In the genomic region with DNA sequence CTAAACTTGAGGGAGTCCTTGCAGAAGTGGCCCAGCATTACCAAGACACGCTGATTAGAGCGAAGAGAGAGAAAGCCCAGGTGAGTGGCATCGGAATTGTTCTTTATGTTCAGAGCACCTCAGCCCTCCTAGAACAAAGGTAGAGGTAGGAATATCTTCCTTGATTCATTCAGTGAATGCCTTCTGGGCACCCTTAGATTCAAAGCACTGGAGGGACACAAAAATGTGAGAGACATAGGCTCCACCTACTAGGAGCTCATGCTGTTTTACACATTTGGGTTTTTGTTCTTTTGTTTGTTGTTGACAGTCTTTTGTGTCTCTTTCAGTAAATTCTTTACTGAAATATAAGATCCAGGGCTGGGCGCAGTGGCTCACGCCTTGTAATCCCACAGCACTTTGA, we compare ENCODE assay signal across 26 cellular contexts.
"Had no signal": no experiment of that assay in that cellular context is flagged by ENCODE, and none has a peak within 500 bp of the region (broad histone marks: within the 10 kb centered on the region; RNA-seq: fewer than 3 reads in every experiment).

No MANE protein-coding gene starts in this region.

- H3K9me3 Mint-ChIP-seq: effector memory CD8-positive, alpha-beta T cell; naive thymus-derived CD4-positive, alpha-beta T cell; nephron; stimulated activated effector memory CD8-positive, alpha-beta T cell treated with anti-CD3 and anti-CD28 coated beads, Interleukin-12 subunit alpha, Interleukin-12 subunit beta, amount 100 ng/mL, for 72 hours; type B pancreatic cell had no signal

- H3K27ac ChIP-seq: coronary artery, left lung, pancreas, right lobe of liver, stomach, testis, tibial artery had no signal

- FAIRE-seq: frontal cortex, islet of Langerhans, pancreas, small intestine, urothelium cell line had no signal

- H3K27ac Mint-ChIP-seq: effector memory CD8-positive, alpha-beta T cell; naive thymus-derived CD4-positive, alpha-beta T cell; nephron; progenitor cell of endocrine pancreas; stimulated activated effector memory CD8-positive, alpha-beta T cell treated with anti-CD3 and anti-CD28 coated beads, Interleukin-12 subunit alpha, Interleukin-12 subunit beta, amount 100 ng/mL, for 72 hours; type B pancreatic cell had no signal

- H3K27me3 ChIP-seq: left lung, pancreas, right lobe of liver, stomach, testis, tibial artery had no signal

- H3K4me1 ChIP-seq: right lobe of liver had no signal

- H3K4me3 Mint-ChIP-seq: effector memory CD8-positive, alpha-beta T cell; naive thymus-derived CD4-positive, alpha-beta T cell; nephron; stimulated activated effector memory CD8-positive, alpha-beta T cell treated with anti-CD3 and anti-CD28 coated beads, Interleukin-12 subunit alpha, Interleukin-12 subunit beta, amount 100 ng/mL, for 72 hours; type B pancreatic cell had no signal

- H3K9me3 ChIP-seq: left lung, pancreas, right lobe of liver, stomach, testis, tibial artery had no signal

- DNase-seq: dermis blood vessel endothelial cell; effector memory CD8-positive, alpha-beta T cell; hypothalamus; left cardiac atrium; left lung; mesenchymal stem cell; midbrain; naive thymus-derived CD4-positive, alpha-beta T cell; occipital lobe; pancreas; right lobe of liver; small intestine; stimulated activated CD4-positive, alpha-beta T cell treated with anti-CD3 and anti-CD28 coated beads, Interleukin-15, amount 100 ng/mL, for 24 hours; stimulated activated CD4-positive, alpha-beta T cell treated with anti-CD3 and anti-CD28 coated beads, Interleukin-4, amount 100 ng/mL, for 1 hour; stimulated activated naive CD4-positive, alpha-beta T cell treated with Interleukin-2 at 50 U/mL for 16 hours; stomach; testis; tibial artery had no signal

- H3K27me3 Mint-ChIP-seq: effector memory CD8-positive, alpha-beta T cell; naive thymus-derived CD4-positive, alpha-beta T cell; progenitor cell of endocrine pancreas; type B pancreatic cell had no signal

- H3K4me3 ChIP-seq: coronary artery, left lung, pancreas, right lobe of liver, stomach, testis, tibial artery had no signal
